In the genomic region with DNA sequence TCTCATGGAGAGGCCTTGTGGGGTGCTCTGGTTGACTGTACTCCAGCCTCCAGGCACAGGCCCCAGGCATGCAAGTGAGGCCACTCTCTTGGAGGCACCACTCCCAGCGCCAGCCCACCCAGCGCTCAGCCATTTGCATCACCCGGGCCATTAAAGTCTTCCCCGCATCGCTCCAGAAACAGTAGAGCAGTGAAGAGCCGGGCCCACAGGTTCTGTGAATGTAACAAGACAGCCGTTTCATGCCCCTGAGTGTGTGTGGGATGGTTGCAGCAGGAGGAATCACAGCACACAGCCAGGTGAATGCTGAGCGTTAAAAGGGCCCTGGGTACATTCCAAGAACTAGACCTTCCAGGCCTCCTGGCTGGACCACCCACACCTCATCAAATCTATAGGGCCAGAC, we compare ENCODE assay signal across 22 cellular contexts. TPM values are rescaled to one million over a fixed set of nuclear protein-coding genes. Genes with fewer than 3 reads are reported as not detected.
DNase-seq lines count a peak whose midpoint lies in the region; ATAC-seq and TF ChIP-seq lines count a peak whose summit lies in the region.
"Had no signal": no experiment of that assay in that cellular context is flagged by ENCODE, and none has a peak within 500 bp of the region (broad histone marks: within the 10 kb centered on the region; RNA-seq: fewer than 3 reads in every experiment).

No MANE protein-coding gene starts in this region.

- H3K27me3 Mint-ChIP-seq in activated CD4-positive, alpha-beta memory T cell treated with anti-CD3 and anti-CD28 coated beads for 36 hours = no peaks in the 10 kb centered on the region
- H3K27me3 Mint-ChIP-seq in activated CD4-positive, alpha-beta memory T cell treated with anti-CD3 and anti-CD28 coated beads, Interleukin-2, amount 10 ng/mL, durations not matched to agents 7 days and 5 days = no peaks in the 10 kb centered on the region
- H3K27me3 Mint-ChIP-seq in stimulated activated naive CD8-positive, alpha-beta T cell treated with anti-CD3 and anti-CD28 coated beads, Interleukin-15, Interleukin-2, amounts not matched to agents 100 ng/mL and 50 ng/mL, for 24 hours = no peaks in the 10 kb centered on the region
- peaks cover 19% of the 10 kb centered on the region for H3K27me3 Mint-ChIP-seq in nephron progenitor cell (ENCODE audit: low read depth, poor library complexity)

- no peak for DNase-seq in activated CD4-positive, alpha-beta memory T cell treated with anti-CD3 and anti-CD28 coated beads for 36 hours
- DNase-seq in activated CD4-positive, alpha-beta memory T cell treated with anti-CD3 and anti-CD28 coated beads, Interleukin-2, amount 10 ng/mL, durations not matched to agents 7 days and 5 days = no peak
- DNase-seq in stimulated activated naive CD8-positive, alpha-beta T cell treated with anti-CD3 and anti-CD28 coated beads, Interleukin-15, Interleukin-2, amounts not matched to agents 100 U/mL and 50 U/mL, for 24 hours = no peak
- DNase-seq in nephron progenitor cell = no peak
- peak; percentile 19 for DNase-seq in ureter (ENCODE audit: low spot score)
- no peak for DNase-seq in sigmoid colon
- DNase-seq in NOMO-1 treated with DMSO at 0.1 percent for 48 hours (lab: John Stamatoyannopoulos, UW; ENCODE audit: unreplicated experiment) = no peak
- DNase-seq: GM23248, KBM-7, NCI-H1092 treated with DMSO at 0.1 percent for 48 hours, NCI-H146, NCI-H2029 treated with DMSO at 0.1 percent for 48 hours, NCI-H2171 treated with DMSO at 0.1 percent for 48 hours, NCI-H524 treated with DMSO at 0.1 percent for 48 hours, NCI-H82, Peyer's patch had no signal

- CTCF ChIA-PET in activated CD4-positive, alpha-beta memory T cell treated with anti-CD3 and anti-CD28 coated beads for 36 hours (lab: Charles Lee) = interaction anchor here (2.2 kb wide), 1 partner anchor 29 kb away, joined by 8 read pairs; no protein-coding TSS in a partner anchor
- CTCF ChIA-PET in activated CD4-positive, alpha-beta memory T cell treated with anti-CD3 and anti-CD28 coated beads, Interleukin-2, amount 10 ng/mL, durations not matched to agents 7 days and 5 days (lab: Charles Lee) = interaction anchor here (0.8 to 3.4 kb wide), 4 partner anchors 10 to 146 kb away, joined by 3 to 14 read pairs (median 8); no protein-coding TSS in a partner anchor

- POLR2A ChIA-PET in activated CD4-positive, alpha-beta memory T cell treated with anti-CD3 and anti-CD28 coated beads for 36 hours (lab: Charles Lee) = interaction anchor here (0.9 kb wide), 1 partner anchor 71 kb away, joined by 3 read pairs; no protein-coding TSS in a partner anchor
- POLR2A ChIA-PET in activated CD4-positive, alpha-beta memory T cell treated with anti-CD3 and anti-CD28 coated beads, Interleukin-2, amount 10 ng/mL, durations not matched to agents 7 days and 5 days (lab: Charles Lee) = interaction anchor here (1.0 kb wide), 1 partner anchor 28 kb away, joined by 3 read pairs; no protein-coding TSS in a partner anchor

- H3K27ac ChIP-seq in sigmoid colon = no peak overlapping the region
- H3K27ac ChIP-seq: GM23248, Peyer's patch had no signal

- H3K4me3 ChIP-seq in sigmoid colon = no peak overlapping the region
- H3K4me3 ChIP-seq: GM23248, Peyer's patch had no signal

- peak overlapping the region; percentile 100 for H3K27ac Mint-ChIP-seq in activated CD4-positive, alpha-beta memory T cell treated with anti-CD3 and anti-CD28 coated beads for 36 hours
- H3K27ac Mint-ChIP-seq in activated CD4-positive, alpha-beta memory T cell treated with anti-CD3 and anti-CD28 coated beads, Interleukin-2, amount 10 ng/mL, durations not matched to agents 7 days and 5 days = no peak overlapping the region
- peak overlapping the region; percentile 100 for H3K27ac Mint-ChIP-seq in stimulated activated naive CD8-positive, alpha-beta T cell treated with anti-CD3 and anti-CD28 coated beads, Interleukin-15, Interleukin-2, amounts not matched to agents 100 ng/mL and 50 ng/mL, for 24 hours
- H3K27ac Mint-ChIP-seq in nephron progenitor cell = peak overlapping the region; percentile 30
- H3K27ac Mint-ChIP-seq: CD14-positive monocyte had no signal

- no peak for TF ChIP-seq POLR2A in sigmoid colon (IDR thresholded peaks at IDR 0.05)

- 84% methylated on average over 8 of the region's 8 CpGs for WGBS in sigmoid colon, 2 donors

- no peak for TF ChIP-seq CTCF in nephron progenitor cell (IDR thresholded peaks at IDR 0.05)
- TF ChIP-seq CTCF in sigmoid colon (IDR thresholded peaks at IDR 0.05) = no peak

- H3K27me3 ChIP-seq in sigmoid colon = no peaks in the 10 kb centered on the region
- H3K27me3 ChIP-seq: Peyer's patch had no signal

- H3K36me3 Mint-ChIP-seq in activated CD4-positive, alpha-beta memory T cell treated with anti-CD3 and anti-CD28 coated beads for 36 hours = no peaks in the 10 kb centered on the region
- H3K36me3 Mint-ChIP-seq in activated CD4-positive, alpha-beta memory T cell treated with anti-CD3 and anti-CD28 coated beads, Interleukin-2, amount 10 ng/mL, durations not matched to agents 7 days and 5 days (ENCODE audit: low read depth) = peaks cover 4% of the 10 kb centered on the region
- peaks cover 3% of the 10 kb centered on the region for H3K36me3 Mint-ChIP-seq in stimulated activated naive CD8-positive, alpha-beta T cell treated with anti-CD3 and anti-CD28 coated beads, Interleukin-15, Interleukin-2, amounts not matched to agents 100 ng/mL and 50 ng/mL, for 24 hours (ENCODE audit: low read depth)
- no peaks in the 10 kb centered on the region for H3K36me3 Mint-ChIP-seq in nephron progenitor cell (ENCODE audit: low read depth)

- TF ChIP-seq EP300 in sigmoid colon (IDR thresholded peaks at IDR 0.05) = no peak

- H3K36me3 ChIP-seq in sigmoid colon = no peaks in the 10 kb centered on the region
- H3K36me3 ChIP-seq: Peyer's patch had no signal

- no peaks in the 10 kb centered on the region for H3K9me3 Mint-ChIP-seq in activated CD4-positive, alpha-beta memory T cell treated with anti-CD3 and anti-CD28 coated beads for 36 hours
- H3K9me3 Mint-ChIP-seq in activated CD4-positive, alpha-beta memory T cell treated with anti-CD3 and anti-CD28 coated beads, Interleukin-2, amount 10 ng/mL, durations not matched to agents 7 days and 5 days = no peaks in the 10 kb centered on the region
- peaks cover 2% of the 10 kb centered on the region for H3K9me3 Mint-ChIP-seq in stimulated activated naive CD8-positive, alpha-beta T cell treated with anti-CD3 and anti-CD28 coated beads, Interleukin-15, Interleukin-2, amounts not matched to agents 100 ng/mL and 50 ng/mL, for 24 hours
- H3K9me3 Mint-ChIP-seq in nephron progenitor cell = peaks cover 5% of the 10 kb centered on the region

- no peak for ATAC-seq in stimulated activated naive CD8-positive, alpha-beta T cell treated with anti-CD3 and anti-CD28 coated beads, Interleukin-15, Interleukin-2, amounts not matched to agents 100 U/mL and 50 U/mL, for 24 hours
- ATAC-seq: HCT116 had no signal

- peaks cover 58% of the 10 kb centered on the region for H3K4me1 Mint-ChIP-seq in activated CD4-positive, alpha-beta memory T cell treated with anti-CD3 and anti-CD28 coated beads for 36 hours (ENCODE audit: low read depth)
- peaks cover 45% of the 10 kb centered on the region for H3K4me1 Mint-ChIP-seq in activated CD4-positive, alpha-beta memory T cell treated with anti-CD3 and anti-CD28 coated beads, Interleukin-2, amount 10 ng/mL, durations not matched to agents 7 days and 5 days
- peaks cover 54% of the 10 kb centered on the region for H3K4me1 Mint-ChIP-seq in stimulated activated naive CD8-positive, alpha-beta T cell treated with anti-CD3 and anti-CD28 coated beads, Interleukin-15, Interleukin-2, amounts not matched to agents 100 ng/mL and 50 ng/mL, for 24 hours (ENCODE audit: low read depth)
- H3K4me1 Mint-ChIP-seq in nephron progenitor cell = peaks cover 24% of the 10 kb centered on the region

- H3K4me1 ChIP-seq in sigmoid colon = no peaks in the 10 kb centered on the region

- no peaks in the 10 kb centered on the region for H3K9me3 ChIP-seq in sigmoid colon
- H3K9me3 ChIP-seq: Peyer's patch had no signal

- intact Hi-C loops in activated CD4-positive, alpha-beta memory T cell treated with anti-CD3 and anti-CD28 coated beads for 36 hours (cut with micrococcal nuclease) = loop anchor here (5.0 to 10.0 kb wide), 3 partner anchors 163 to 922 kb away; a partner anchor contains a TSS
- intact Hi-C loops in sigmoid colon (cut with DNase I) = no loop called here

- H3K4me3 Mint-ChIP-seq in activated CD4-positive, alpha-beta memory T cell treated with anti-CD3 and anti-CD28 coated beads for 36 hours = no peak overlapping the region
- H3K4me3 Mint-ChIP-seq in activated CD4-positive, alpha-beta memory T cell treated with anti-CD3 and anti-CD28 coated beads, Interleukin-2, amount 10 ng/mL, durations not matched to agents 7 days and 5 days = no peak overlapping the region
- H3K4me3 Mint-ChIP-seq in stimulated activated naive CD8-positive, alpha-beta T cell treated with anti-CD3 and anti-CD28 coated beads, Interleukin-15, Interleukin-2, amounts not matched to agents 100 ng/mL and 50 ng/mL, for 24 hours = no peak overlapping the region
- no peak overlapping the region for H3K4me3 Mint-ChIP-seq in nephron progenitor cell
- H3K4me3 Mint-ChIP-seq: CD14-positive monocyte had no signal

RNA-seq across cellular contexts. Expression of a gene that starts 19.0 kb away (rescaled TPM):
- total RNA-seq in activated CD4-positive, alpha-beta memory T cell treated with anti-CD3 and anti-CD28 coated beads for 36 hours = 100 to 1,000 TPM; 335 to 355 TPM
- total RNA-seq in activated CD4-positive, alpha-beta memory T cell treated with anti-CD3 and anti-CD28 coated beads, Interleukin-2, amount 10 ng/mL, durations not matched to agents 7 days and 5 days = 100 to 1,000 TPM; 329 to 340 TPM
- total RNA-seq in ureter = 7.1 TPM
- total RNA-seq in sigmoid colon = 1 to 10 TPM in 1 of 4 donors, under 1 TPM in 2, not detected in 1; 0.36 to 1.8 (median 0.41) TPM
- 10 to 100 TPM in 1 of 3 donors, 1 to 10 TPM in 1, under 1 TPM in 1; 0.46 to 30.2 (median 4.2) TPM for polyA plus RNA-seq in sigmoid colon
- total RNA-seq: Daoy, GM23248, HT1080, OCI-LY7 had no signal
- polyA plus RNA-seq: GM23248 had no signal

Comparison
In these comparisons a context has a peak if more than half of its experiments do, and no peak if none do; other contexts are left out.
1. RNA of a gene that starts 19.0 kb away (total RNA-seq): 335 to 355 TPM in activated CD4-positive, alpha-beta memory T cell treated with anti-CD3 and anti-CD28 coated beads for 36 hours and 329 to 340 TPM in activated CD4-positive, alpha-beta memory T cell treated with anti-CD3 and anti-CD28 coated beads, Interleukin-2, amount 10 ng/mL, durations not matched to agents 7 days and 5 days; 7.1 TPM in ureter (single experiment) and 0.36 to 1.8 TPM in sigmoid colon; every median in the first group is over 10 times any median in the second.